In genomic region chr6:44052419-44053011, GRCh38 we compare ENCODE assay signal across 11 cellular contexts.
DNase-seq lines count a peak whose midpoint lies in the region; ATAC-seq lines count a peak whose summit lies in the region.
"Had no signal": no experiment of that assay in that cellular context is flagged by ENCODE, and none has a peak within 500 bp of the region (broad histone marks: within the 10 kb centered on the region; RNA-seq: fewer than 3 reads in every experiment).

No MANE protein-coding gene starts in this region.

- ATAC-seq in esophagus mucosa (peak; percentile 33), GM18498 (IDR thresholded peaks at IDR 0.05; ENCODE audit: unreplicated experiment) (no peak)
- ATAC-seq in activated CD8-positive, alpha-beta T cell treated with anti-CD3 and anti-CD28 coated beads, Interleukin-2, amount 10 ng/mL, durations not matched to agents 7 days and 5 days: no peak
- ATAC-seq: foreskin keratinocyte had no signal

- H3K4me3 Mint-ChIP-seq in activated CD8-positive, alpha-beta T cell treated with anti-CD3 and anti-CD28 coated beads, Interleukin-2, amount 10 ng/mL, durations not matched to agents 7 days and 5 days: no peak overlapping the region

- peak overlapping the region; percentile 10 to 40 for H3K27ac ChIP-seq in mucosa of rectum (ENCODE audit: low read depth in 2 of 2, low read length in 2 of 2)
- H3K27ac ChIP-seq: foreskin keratinocyte had no signal

- in situ Hi-C loops in ACHN (cut with HindIII; ENCODE audit: low pct_ligation_motif_present, low pct_unique_long_range_greater_than_20kb, low sequenced_read_pairs): no loop called here

- H3K27me3 ChIP-seq in MG63 (no peaks in the 10 kb centered on the region), mucosa of rectum (ENCODE audit: control insufficient read depth in 2 of 2, insufficient read depth in 2 of 2, low read length in 2 of 2) (no peaks in the 10 kb centered on the region)
- H3K27me3 ChIP-seq: foreskin keratinocyte had no signal

- H3K36me3 ChIP-seq in MG63: no peaks in the 10 kb centered on the region
- no peaks in the 10 kb centered on the region for H3K36me3 ChIP-seq in mucosa of rectum (ENCODE audit: control insufficient read depth in 2 of 2, insufficient read depth in 2 of 2, low read length in 2 of 2)

- CTCF ChIA-PET in activated CD8-positive, alpha-beta T cell treated with anti-CD3 and anti-CD28 coated beads, Interleukin-2, amount 10 ng/mL, durations not matched to agents 7 days and 5 days (lab: Charles Lee): interaction anchor here (0.6 to 1.7 kb wide), 4 partner anchors 10 to 279 kb away, joined by 3 to 5 read pairs (median 4); no protein-coding TSS in a partner anchor

- no peak overlapping the region for H3K9ac ChIP-seq in mucosa of rectum (ENCODE audit: low read depth in 1 of 2, low read length in 2 of 2)

- no peaks in the 10 kb centered on the region for H3K36me3 Mint-ChIP-seq in activated CD8-positive, alpha-beta T cell treated with anti-CD3 and anti-CD28 coated beads, Interleukin-2, amount 10 ng/mL, durations not matched to agents 7 days and 5 days (ENCODE audit: low read depth)
- H3K36me3 Mint-ChIP-seq: CD4-positive, CD25-positive, alpha-beta regulatory T cell had no signal

- H3K27me3 Mint-ChIP-seq in activated CD8-positive, alpha-beta T cell treated with anti-CD3 and anti-CD28 coated beads, Interleukin-2, amount 10 ng/mL, durations not matched to agents 7 days and 5 days (ENCODE audit: low read depth): peaks cover under 1% of the 10 kb centered on the region

- no peak overlapping the region for H3K27ac Mint-ChIP-seq in activated CD8-positive, alpha-beta T cell treated with anti-CD3 and anti-CD28 coated beads, Interleukin-2, amount 10 ng/mL, durations not matched to agents 7 days and 5 days
- H3K27ac Mint-ChIP-seq: CD4-positive, CD25-positive, alpha-beta regulatory T cell had no signal

- POLR2A ChIA-PET in activated CD8-positive, alpha-beta T cell treated with anti-CD3 and anti-CD28 coated beads, Interleukin-2, amount 10 ng/mL, durations not matched to agents 7 days and 5 days (lab: Charles Lee): interaction anchor here (1.0 kb wide), 2 partner anchors 20 to 287 kb away, joined by 3 read pairs; no protein-coding TSS in a partner anchor

- H3K4me1 Mint-ChIP-seq in activated CD8-positive, alpha-beta T cell treated with anti-CD3 and anti-CD28 coated beads, Interleukin-2, amount 10 ng/mL, durations not matched to agents 7 days and 5 days (ENCODE audit: low read depth): peaks cover 17% of the 10 kb centered on the region

- H3K9me3 Mint-ChIP-seq in activated CD8-positive, alpha-beta T cell treated with anti-CD3 and anti-CD28 coated beads, Interleukin-2, amount 10 ng/mL, durations not matched to agents 7 days and 5 days (ENCODE audit: insufficient read depth): no peaks in the 10 kb centered on the region
- H3K9me3 Mint-ChIP-seq: CD4-positive, CD25-positive, alpha-beta regulatory T cell had no signal

- DNase-seq in ACHN (peak; percentile 49), MG63 (peak; percentile 91), occipital lobe (lab: John Stamatoyannopoulos, UW) (no peak)
- DNase-seq in stimulated activated CD4-positive, alpha-beta T cell treated with anti-CD3 and anti-CD28 coated beads, Interleukin-4, amount 100 ng/mL, for 24 hours: no peak
- no peak for DNase-seq in activated CD8-positive, alpha-beta T cell treated with anti-CD3 and anti-CD28 coated beads, Interleukin-2, amount 10 ng/mL, durations not matched to agents 7 days and 5 days
- DNase-seq: CD4-positive, CD25-positive, alpha-beta regulatory T cell; foreskin keratinocyte; NK-92 treated with Interleukin-12 subunit alpha and Interleukin-12 subunit beta, amount 100 ng/mL, for 24 hours had no signal

- H3K4me3 ChIP-seq in MG63 (no peak overlapping the region), mucosa of rectum (ENCODE audit: low read length in 2 of 2) (no peak overlapping the region)

- H3K9me3 ChIP-seq in MG63: no peaks in the 10 kb centered on the region
- H3K9me3 ChIP-seq in mucosa of rectum (ENCODE audit: control insufficient read depth in 2 of 2, low read length in 2 of 2): no peaks in the 10 kb centered on the region

- H3K4me1 ChIP-seq in mucosa of rectum (ENCODE audit: control insufficient read depth in 2 of 2, insufficient read depth in 2 of 2, low read length in 2 of 2): peaks cover 0 to 18% of the 10 kb centered on the region in 2 donors

Comparison
In these comparisons a context has a peak if more than half of its experiments do, and no peak if none do; other contexts are left out.
1. DNase-seq: peak in ACHN (single experiment) and MG63 (single experiment); none in stimulated activated CD4-positive, alpha-beta T cell treated with anti-CD3 and anti-CD28 coated beads, Interleukin-4, amount 100 ng/mL, for 24 hours (single experiment), activated CD8-positive, alpha-beta T cell treated with anti-CD3 and anti-CD28 coated beads, Interleukin-2, amount 10 ng/mL, durations not matched to agents 7 days and 5 days (single experiment) and occipital lobe (single experiment).